In genomic region chrX:107574054-107574683, GRCh38 we compare ENCODE assay signal across 1 cellular context.
TF ChIP-seq lines count a peak whose summit lies in the region.

No MANE protein-coding gene starts in this region.

TF ChIP-seq in HepG2, 621 proteins besides CTCF, POLR2A, EP300 and RAD21 (continued from another document):
- no peak for TF ChIP-seq ZNF616 (CRISPR knock-in tag; IDR thresholded peaks at IDR 0.05; ENCODE audit: low read depth)
- TF ChIP-seq CBX5 (CRISPR knock-in tag; IDR thresholded peaks at IDR 0.05; ENCODE audit: borderline replicate concordance), result no peak
- TF ChIP-seq FOSL2 (CRISPR knock-in tag; IDR thresholded peaks at IDR 0.05), result peak; percentile 89
- no peak for TF ChIP-seq GLI4 (CRISPR knock-in tag; IDR thresholded peaks at IDR 0.05; ENCODE audit: borderline replicate concordance)
- no peak for TF ChIP-seq ZNF800 (CRISPR knock-in tag; IDR thresholded peaks at IDR 0.05)
- TF ChIP-seq KMT2A (CRISPR knock-in tag; IDR thresholded peaks at IDR 0.05), result no peak
- TF ChIP-seq ZNF292 (CRISPR knock-in tag; IDR thresholded peaks at IDR 0.05; ENCODE audit: borderline replicate concordance, low read depth), result no peak
- no peak for TF ChIP-seq ZSCAN22 (CRISPR knock-in tag; IDR thresholded peaks at IDR 0.05)
- no peak for TF ChIP-seq NFE2L1 (CRISPR knock-in tag; IDR thresholded peaks at IDR 0.05; ENCODE audit: borderline replicate concordance)
